Comparison of ENCODE assay signal across 10 cellular contexts in genomic region chr17:41697122-41697962, GRCh38. TPM values are rescaled to one million over a fixed set of nuclear protein-coding genes. Genes with fewer than 3 reads are reported as not detected.
DNase-seq lines count a peak whose midpoint lies in the region; ATAC-seq, FAIRE-seq and TF ChIP-seq lines count a peak whose summit lies in the region.
"Had no signal": no experiment of that assay in that cellular context is flagged by ENCODE, and none has a peak within 500 bp of the region (broad histone marks: within the 10 kb centered on the region; RNA-seq: fewer than 3 reads in every experiment).

No MANE protein-coding gene starts in this region.

- dilution Hi-C loops in mammary epithelial cell (cut with HindIII; ENCODE audit: low sequenced_read_pairs), result no loop called here

- H3K79me2 ChIP-seq in mammary epithelial cell (ENCODE audit: insufficient read depth, low read length), result no peaks in the 10 kb centered on the region

- POLR2A ChIA-PET in MCF 10A (lab: Yijun Ruan, JAX), result interaction anchor here (0.6 to 1.3 kb wide), 5 partner anchors 8 to 323 kb away, joined by 3 to 6 read pairs (median 3); partner anchors contain the start of gene EIF1

- TF ChIP-seq CTCF in MCF 10A (IDR thresholded peaks at IDR 0.05; ENCODE audit: unreplicated experiment), result no peak
- no peak for TF ChIP-seq CTCF in mammary epithelial cell (conservative IDR thresholded peaks at IDR 0.05 in 1 of 2, IDR thresholded peaks at IDR 0.05 in 1 of 2; ENCODE audit: extremely low read depth in 1 of 2, insufficient read depth in 1 of 2, low read depth in 1 of 2, low read length in 2 of 2)
- no peak for TF ChIP-seq CTCF in vagina (IDR thresholded peaks at IDR 0.05)

- H3K36me3 Mint-ChIP-seq in MCF 10A (ENCODE audit: insufficient read depth, unreplicated experiment), result peaks cover 32% of the 10 kb centered on the region

- H3K36me3 ChIP-seq in mammary epithelial cell (ENCODE audit: insufficient read depth, low read length), result peaks cover 7% of the 10 kb centered on the region
- peaks cover 0 to 27% of the 10 kb centered on the region in 2 donors for H3K36me3 ChIP-seq in vagina

- H3K4me1 Mint-ChIP-seq in MCF 10A (ENCODE audit: insufficient read depth, unreplicated experiment), result no peaks in the 10 kb centered on the region

- no peaks in the 10 kb centered on the region for H3K9me3 ChIP-seq in mammary epithelial cell (replicated peaks; ENCODE audit: insufficient read depth, low read length)
- H3K9me3 ChIP-seq in vagina, result no peaks in the 10 kb centered on the region

- H3K27ac ChIP-seq in mammary epithelial cell (ENCODE audit: insufficient read depth, low read depth, low read length) (no peak overlapping the region), vagina (peak overlapping the region; percentile 85)

- H3K9me3 Mint-ChIP-seq in MCF 10A (ENCODE audit: unreplicated experiment), result no peaks in the 10 kb centered on the region
- H3K9me3 Mint-ChIP-seq: CD4-positive, CD25-positive, alpha-beta regulatory T cell; natural killer cell treated with Interleukin-12 subunit alpha and Interleukin-12 subunit beta and Interleukin-15 and Interleukin-18, amount 100 ng/mL, for 72 hours had no signal

- H3K27me3 ChIP-seq in mammary epithelial cell (ENCODE audit: insufficient read depth, low read length), result no peaks in the 10 kb centered on the region
- H3K27me3 ChIP-seq in vagina, result no peaks in the 10 kb centered on the region

- no peak for ATAC-seq in HG02973 (IDR thresholded peaks at IDR 0.05; ENCODE audit: unreplicated experiment)

- in situ Hi-C loops in mammary epithelial cell (cut with MboI; ENCODE audit: low sequenced_read_pairs in 2 of 2), result no loop called here

- BruUV-seq in MCF 10A (replicated peaks; lab: Mats Ljungman, UMichigan), result no TSS peak
- no TSS peak for BruUV-seq in mammary epithelial cell (replicated peaks; lab: Mats Ljungman, UMichigan)

- no peak for TF ChIP-seq POLR2A in vagina (IDR thresholded peaks at IDR 0.05)

- CTCF ChIA-PET in MCF 10A (lab: Yijun Ruan, JAX), result interaction anchor here (3.1 kb wide), 1 partner anchor 21 kb away, joined by 15 read pairs; no protein-coding TSS in a partner anchor
- CTCF ChIA-PET in mammary epithelial cell (lab: Charles Lee; ENCODE audit: low non-redundant PET), result no interaction called here

- intact Hi-C loops in MCF 10A (cut with micrococcal nuclease), result no loop called here
- intact Hi-C loops in mammary epithelial cell (cut with micrococcal nuclease), result loop anchor here (2.0 kb wide), 1 partner anchor 103 kb away; no protein-coding TSS in a partner anchor
- intact Hi-C loops in vagina (cut with DNase I), result no loop called here

- H3K4me2 ChIP-seq in mammary epithelial cell (ENCODE audit: insufficient read depth, low read depth, low read length), result no peak overlapping the region

- DNase-seq in MCF 10A (ENCODE audit: unreplicated experiment) (peak; percentile 54), mammary epithelial cell (no peak), medulla oblongata (ENCODE audit: extremely low spot score) (peak; percentile 93), vagina (ENCODE audit: extremely low spot score in 2 of 2) (peak in 1 of 2 donors; percentile 96), NCI-H748 treated with DMSO at 0.1 percent for 48 hours (lab: John Stamatoyannopoulos, UW) (no peak), NCI-H510A (lab: John Stamatoyannopoulos, UW) (no peak)
- DNase-seq: CD4-positive, CD25-positive, alpha-beta regulatory T cell had no signal

- H3K27ac Mint-ChIP-seq in MCF 10A (ENCODE audit: low read depth, unreplicated experiment), result no peak overlapping the region

- H3K9ac ChIP-seq in mammary epithelial cell (ENCODE audit: insufficient read depth, low read length), result no peak overlapping the region

- WGBS in mammary epithelial cell (ENCODE audit: low coverage, missing lambda C conversion rate), result 66% methylated on average over 4 of the region's 6 CpGs

- H3K4me1 ChIP-seq in mammary epithelial cell (ENCODE audit: insufficient read depth, low read length) (no peaks in the 10 kb centered on the region), vagina (peaks cover 17% of the 10 kb centered on the region)

- FAIRE-seq in endometrium (lab: Jason Lieb, UNC), result peak; percentile 78

- H4K20me1 ChIP-seq in mammary epithelial cell (ENCODE audit: insufficient read depth, low read length), result peaks cover 3% of the 10 kb centered on the region

- no peak overlapping the region for H3K4me3 Mint-ChIP-seq in MCF 10A (ENCODE audit: unreplicated experiment)
- H3K4me3 Mint-ChIP-seq: natural killer cell treated with Interleukin-12 subunit alpha and Interleukin-12 subunit beta and Interleukin-15 and Interleukin-18, amount 100 ng/mL, for 72 hours had no signal

- no peaks in the 10 kb centered on the region for H3K27me3 Mint-ChIP-seq in MCF 10A (ENCODE audit: insufficient read depth, unreplicated experiment)

- no peak overlapping the region for H3K4me3 ChIP-seq in mammary epithelial cell (replicated peaks in 1 of 3; ENCODE audit: insufficient read depth in 1 of 3, low read depth in 2 of 3, low read length in 3 of 3)
- no peak overlapping the region for H3K4me3 ChIP-seq in vagina

- H2AFZ ChIP-seq in mammary epithelial cell (ENCODE audit: low read depth, low read length), result no peak overlapping the region

RNA-seq across cellular contexts. Expression of gene EIF1, which starts 8.7 kb away (rescaled TPM):
- total RNA-seq in MCF 10A (2022) (1,945 and 2,169 TPM in 2 replicates), mammary epithelial cell (100 to 1,000 TPM in 1 of 2 donors, 10 to 100 TPM in 1; 78.9 to 981 TPM), vagina (204 TPM)
- polyA plus RNA-seq in mammary epithelial cell, result 108 TPM
- polyA minus RNA-seq in mammary epithelial cell, result 399 TPM

RNA-seq across cellular contexts. Expression of gene GAST, which starts 14.8 kb away (rescaled TPM):
- total RNA-seq in MCF 10A (2022) (not detected in 2 replicates), mammary epithelial cell (1 to 10 TPM in 1 of 2 donors, under 1 TPM in 1; 0.67 to 2.0 TPM), vagina (not detected)
- 0.94 TPM for polyA plus RNA-seq in mammary epithelial cell
- 7.5 TPM for polyA minus RNA-seq in mammary epithelial cell
- total RNA-seq: CD4-positive, CD25-positive, alpha-beta regulatory T cell; natural killer cell treated with Interleukin-12 subunit alpha and Interleukin-12 subunit beta and Interleukin-15 and Interleukin-18, amount 100 ng/mL, for 72 hours had no signal
- polyA plus RNA-seq: CD4-positive, CD25-positive, alpha-beta regulatory T cell had no signal

RNA-seq across cellular contexts. Expression of gene HAP1, which starts 37.1 kb away (rescaled TPM):
- total RNA-seq in MCF 10A (2022) (0.37 and 0.49 TPM in 2 replicates), mammary epithelial cell (1 to 10 TPM; 2.2 to 3.7 TPM), vagina (1.2 TPM)
- polyA plus RNA-seq in mammary epithelial cell, result 0.70 TPM
- 0.72 TPM for polyA minus RNA-seq in mammary epithelial cell
- total RNA-seq: natural killer cell treated with Interleukin-12 subunit alpha and Interleukin-12 subunit beta and Interleukin-15 and Interleukin-18, amount 100 ng/mL, for 72 hours had no signal

Comparison
In these comparisons a context has a peak if more than half of its experiments do, and no peak if none do; other contexts are left out.
1. DNase-seq: peak in MCF 10A (single experiment) and medulla oblongata (single experiment); none in mammary epithelial cell (single experiment), NCI-H748 treated with DMSO at 0.1 percent for 48 hours (single experiment) and NCI-H510A (single experiment).